In genomic region chr19:32067686-32068085, GRCh38 we compare ENCODE assay signal across 1 cellular context.
A peak's percentile ranks its signal among the peaks of the same experiment; 100 is the strongest.
TF ChIP-seq lines count a peak whose summit lies in the region.

No MANE protein-coding gene starts in this region.

TF ChIP-seq in K562, 482 proteins besides CTCF, POLR2A, EP300 and RAD21:
- TF ChIP-seq, protein P1, sequence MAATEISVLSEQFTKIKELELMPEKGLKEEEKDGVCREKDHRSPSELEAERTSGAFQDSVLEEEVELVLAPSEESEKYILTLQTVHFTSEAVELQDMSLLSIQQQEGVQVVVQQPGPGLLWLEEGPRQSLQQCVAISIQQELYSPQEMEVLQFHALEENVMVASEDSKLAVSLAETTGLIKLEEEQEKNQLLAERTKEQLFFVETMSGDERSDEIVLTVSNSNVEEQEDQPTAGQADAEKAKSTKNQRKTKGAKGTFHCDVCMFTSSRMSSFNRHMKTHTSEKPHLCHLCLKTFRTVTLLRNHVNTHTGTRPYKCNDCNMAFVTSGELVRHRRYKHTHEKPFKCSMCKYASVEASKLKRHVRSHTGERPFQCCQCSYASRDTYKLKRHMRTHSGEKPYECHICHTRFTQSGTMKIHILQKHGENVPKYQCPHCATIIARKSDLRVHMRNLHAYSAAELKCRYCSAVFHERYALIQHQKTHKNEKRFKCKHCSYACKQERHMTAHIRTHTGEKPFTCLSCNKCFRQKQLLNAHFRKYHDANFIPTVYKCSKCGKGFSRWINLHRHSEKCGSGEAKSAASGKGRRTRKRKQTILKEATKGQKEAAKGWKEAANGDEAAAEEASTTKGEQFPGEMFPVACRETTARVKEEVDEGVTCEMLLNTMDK (IDR thresholded peaks at IDR 0.05; ENCODE audit: borderline replicate concordance, insufficient read depth, low read depth, low read length, poor library complexity, severe bottlenecking), result peak; percentile 30
- TF ChIP-seq PATZ1 (CRISPR knock-in tag; IDR thresholded peaks at IDR 0.05; ENCODE audit: borderline replicate concordance), result no peak
- TF ChIP-seq RFX1 (IDR thresholded peaks at IDR 0.05), result peak; percentile 86
TF ChIP-seq in K562: peak in this region for 2.
